Comparison of ENCODE assay signal across 1 cellular context in genomic region chr5:52834320-52834719, GRCh38.
TF ChIP-seq lines count a peak whose summit lies in the region.

No MANE protein-coding gene starts in this region.

TF ChIP-seq in SK-N-SH, 30 proteins besides CTCF, POLR2A, EP300 and RAD21:
- no peak for TF ChIP-seq YY1 (IDR thresholded peaks at IDR 0.05; ENCODE audit: low read depth)
- no peak for TF ChIP-seq FOXJ3 (CRISPR knock-in tag; IDR thresholded peaks at IDR 0.05)
- TF ChIP-seq RCOR1 (IDR thresholded peaks at IDR 0.05; ENCODE audit: low read length): no peak
TF ChIP-seq in SK-N-SH: peak in this region for 0.
